28 cellular contexts compared by ENCODE assay signal in genomic region chr12:64063121-64063520, GRCh38.
"Had no signal": no experiment of that assay in that cellular context is flagged by ENCODE, and none has a peak within 500 bp of the region (broad histone marks: within the 10 kb centered on the region; RNA-seq: fewer than 3 reads in every experiment).

No MANE protein-coding gene starts in this region.

- DNase-seq: activated B cell treated with CpG ODN at 0.5 μM for 24 hours; activated CD4-positive, alpha-beta memory T cell treated with anti-CD3 and anti-CD28 coated beads for 36 hours; activated CD4-positive, alpha-beta T cell treated with anti-CD3 and anti-CD28 coated beads for 4 hours; activated CD4-positive, alpha-beta T cell treated with anti-CD3 and anti-CD28 coated beads, Interleukin-2, amount 10 ng/mL, durations not matched to agents 24 days and 14 days; activated CD4-positive, alpha-beta T cell treated with anti-CD3 and anti-CD28 coated beads, Interleukin-2, amount 50 U/mL, for 1 hour; activated CD4-positive, alpha-beta T cell treated with anti-CD3 and anti-CD28 coated beads, Interleukin-2, amount 50 U/mL, for 4 hours; activated CD4-positive, CD25-positive, alpha-beta regulatory T cell treated with anti-CD3 and anti-CD28 coated beads, Interleukin-2, amount 50 U/mL, for 72 hours; activated CD8-positive, alpha-beta memory T cell treated with anti-CD3 and anti-CD28 coated beads, Interleukin-2, amount 50 U/mL, for 4 hours; activated CD8-positive, alpha-beta T cell treated with anti-CD3 and anti-CD28 coated beads for 36 hours; activated gamma-delta T cell; activated naive CD4-positive, alpha-beta T cell treated with anti-CD3 and anti-CD28 coated beads, Interleukin-2, amount 10 ng/mL, durations not matched to agents 7 days and 5 days; activated naive CD4-positive, alpha-beta T cell treated with Interleukin-2 at 50 U/mL for 16 hours; activated naive CD8-positive, alpha-beta T cell treated with anti-CD3 and anti-CD28 coated beads, Interleukin-2, amount 10 ng/mL, durations not matched to agents 7 days and 5 days; activated naive CD8-positive, alpha-beta T cell treated with anti-CD3 and anti-CD28 coated beads, Interleukin-2, amount 50 U/mL, for 24 hours; activated T-cell treated with anti-CD3 and anti-CD28 coated beads for 4 hours; activated T-cell treated with anti-CD3 and anti-CD28 coated beads, Interleukin-2, amount 50 U/mL, for 1 hour; activated T-cell treated with anti-CD3 and anti-CD28 coated beads, Interleukin-2, amount 50 U/mL, for 4 hours; activated T-cell treated with anti-CD3 and anti-CD28 coated beads, Interleukin-2, amount 50 U/mL, for 72 hours; amygdala; anterior cingulate cortex; central memory CD4-positive, alpha-beta T cell; T-helper 1 cell; T-helper 2 cell; T-helper 9 cell had no signal

- H3K9me3 ChIP-seq: ascending aorta had no signal

- H3K27me3 ChIP-seq: ascending aorta had no signal

- H3K4me3 ChIP-seq: ascending aorta had no signal

- H3K36me3 ChIP-seq: ascending aorta had no signal

- H3K27ac ChIP-seq: ascending aorta, VCaP had no signal

- FAIRE-seq: TTC549 had no signal

- ATAC-seq: activated CD8-positive, alpha-beta T cell treated with anti-CD3 and anti-CD28 coated beads for 36 hours; activated naive CD8-positive, alpha-beta T cell treated with anti-CD3 and anti-CD28 coated beads, Interleukin-2, amount 50 U/mL, for 24 hours; activated T-cell treated with anti-CD3 and anti-CD28 coated beads, Interleukin-2, amount 50 U/mL, for 4 hours; activated T-cell treated with anti-CD3 and anti-CD28 coated beads, Interleukin-2, amount 50 U/mL, for 72 hours; activated T-helper 17 cell treated with anti-CD3 and anti-CD28 coated beads, Interleukin-2, amount 50 U/mL, for 72 hours had no signal
